In the genomic region with DNA sequence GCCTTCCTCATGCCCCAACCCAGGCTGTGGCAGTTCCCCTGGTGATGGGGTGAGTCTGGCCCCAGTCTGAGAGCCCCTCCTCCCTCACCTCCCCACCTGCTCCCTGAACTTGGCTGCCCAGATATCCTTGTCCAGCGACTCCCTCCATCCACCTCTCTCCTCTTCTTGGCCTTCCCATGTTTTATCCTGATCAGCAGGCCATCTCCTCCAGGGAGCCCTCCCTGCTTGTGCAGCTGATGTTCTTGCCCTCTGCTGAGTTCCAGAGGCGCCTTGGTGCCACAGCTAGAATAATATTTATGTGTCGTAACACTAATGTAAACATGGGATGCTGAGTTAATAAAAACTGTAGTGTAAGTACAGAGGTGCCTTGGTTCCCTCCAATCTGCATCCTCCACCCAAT, we compare ENCODE assay signal across 31 cellular contexts. TPM values are rescaled to one million over a fixed set of nuclear protein-coding genes. Genes with fewer than 3 reads are reported as not detected.
"Had no signal": no experiment of that assay in that cellular context is flagged by ENCODE, and none has a peak within 500 bp of the region (broad histone marks: within the 10 kb centered on the region; RNA-seq: fewer than 3 reads in every experiment).

No MANE protein-coding gene starts in this region.

- ATAC-seq: activated T-helper 17 cell treated with anti-CD3 and anti-CD28 coated beads, Interleukin-2, amount 50 U/mL, for 72 hours; Panc1 had no signal

- H3K9me3 ChIP-seq: SJCRH30, SK-N-SH had no signal

- H3K36me3 Mint-ChIP-seq: activated CD4-positive, alpha-beta memory T cell treated with anti-CD3 and anti-CD28 coated beads for 36 hours; activated naive CD8-positive, alpha-beta T cell had no signal

- H3K27me3 Mint-ChIP-seq: activated CD4-positive, alpha-beta memory T cell treated with anti-CD3 and anti-CD28 coated beads for 36 hours; activated naive CD8-positive, alpha-beta T cell had no signal

- H3K9me3 Mint-ChIP-seq: activated B cell treated with CpG ODN at 0.5 μM for 24 hours; activated CD4-positive, alpha-beta memory T cell treated with anti-CD3 and anti-CD28 coated beads for 36 hours; activated CD4-positive, alpha-beta T cell treated with anti-CD3 and anti-CD28 coated beads, Interleukin-2, amount 10 ng/mL, durations not matched to agents 7 days and 5 days; activated naive CD4-positive, alpha-beta T cell treated with anti-CD3 and anti-CD28 coated beads for 36 hours; activated T-helper 17 cell treated with anti-CD3 and anti-CD28 coated beads, Interleukin-2, amount 50 U/mL, for 72 hours; T-helper 2 cell treated with Interferon-gamma antibody and Interleukin-4, amounts not matched to agents 5 μg/mL and 100 μg/mL, for 36 hours had no signal

- H3K27ac ChIP-seq: brain microvascular endothelial cell, cardiac muscle cell, SJCRH30 had no signal

- H3K27ac Mint-ChIP-seq: activated B cell treated with CpG ODN at 0.5 μM for 24 hours; activated CD4-positive, alpha-beta memory T cell treated with anti-CD3 and anti-CD28 coated beads for 36 hours; activated CD4-positive, alpha-beta T cell treated with anti-CD3 and anti-CD28 coated beads, Interleukin-2, amount 10 ng/mL, durations not matched to agents 7 days and 5 days; activated naive CD4-positive, alpha-beta T cell treated with anti-CD3 and anti-CD28 coated beads for 36 hours; activated naive CD8-positive, alpha-beta T cell; T-helper 2 cell treated with Interferon-gamma antibody and Interleukin-4, amounts not matched to agents 5 μg/mL and 100 μg/mL, for 36 hours had no signal

- DNase-seq: activated B cell treated with CpG ODN at 0.5 μM for 24 hours; activated CD4-positive, alpha-beta memory T cell treated with anti-CD3 and anti-CD28 coated beads for 36 hours; activated CD4-positive, alpha-beta T cell treated with anti-CD3 and anti-CD28 coated beads, Interleukin-2, amount 10 ng/mL, durations not matched to agents 7 days and 5 days; activated CD8-positive, alpha-beta memory T cell treated with anti-CD3 and anti-CD28 coated beads for 24 hours; activated gamma-delta T cell; activated naive CD4-positive, alpha-beta T cell treated with anti-CD3 and anti-CD28 coated beads for 36 hours; activated T-cell treated with anti-CD3 and anti-CD28 coated beads, Interleukin-2, amount 50 U/mL, for 48 hours; amygdala; brain microvascular endothelial cell; cerebellar nuclear complex; Karpas-422; MM.1S; NCI-H1105 treated with DMSO at 0.1 percent for 48 hours; NCI-H1436 treated with DMSO at 0.1 percent for 48 hours; NCI-H187 treated with DMSO at 0.1 percent for 48 hours; NCI-H2081 treated with DMSO at 0.1 percent for 48 hours; NCI-H446; NCI-H526; NK-92 treated with Interleukin-12 subunit alpha and Interleukin-12 subunit beta, amount 100 ng/mL, for 24 hours; OCI-M1; Right ventricle myocardium superior; RPMI8226; SJCRH30; SK-N-SH had no signal

- H3K4me3 ChIP-seq: cardiac muscle cell, SJCRH30 had no signal

- H3K9ac ChIP-seq: SK-N-SH had no signal

- H3K4me1 Mint-ChIP-seq: activated CD4-positive, alpha-beta T cell treated with anti-CD3 and anti-CD28 coated beads, Interleukin-2, amount 10 ng/mL, durations not matched to agents 7 days and 5 days; activated T-helper 17 cell treated with anti-CD3 and anti-CD28 coated beads, Interleukin-2, amount 50 U/mL, for 72 hours had no signal

- H3K4me3 Mint-ChIP-seq: activated B cell treated with CpG ODN at 0.5 μM for 24 hours; activated CD4-positive, alpha-beta memory T cell treated with anti-CD3 and anti-CD28 coated beads for 36 hours; activated CD4-positive, alpha-beta T cell treated with anti-CD3 and anti-CD28 coated beads, Interleukin-2, amount 10 ng/mL, durations not matched to agents 7 days and 5 days; activated naive CD4-positive, alpha-beta T cell treated with anti-CD3 and anti-CD28 coated beads for 36 hours; activated naive CD8-positive, alpha-beta T cell; activated T-helper 17 cell treated with anti-CD3 and anti-CD28 coated beads, Interleukin-2, amount 50 U/mL, for 72 hours; T-helper 2 cell treated with Interferon-gamma antibody and Interleukin-4, amounts not matched to agents 5 μg/mL and 100 μg/mL, for 36 hours had no signal

- FAIRE-seq: colon had no signal

- H3K27me3 ChIP-seq: brain microvascular endothelial cell, cardiac muscle cell, SJCRH30 had no signal

- H3K4me2 ChIP-seq: SK-N-SH had no signal

- H3K36me3 ChIP-seq: brain microvascular endothelial cell, cardiac muscle cell, SJCRH30 had no signal

RNA-seq across cellular contexts. Expression of a gene that starts 10.4 kb away (rescaled TPM):
- total RNA-seq: activated B cell treated with CpG ODN at 0.5 μM for 24 hours; activated CD4-positive, alpha-beta memory T cell treated with anti-CD3 and anti-CD28 coated beads for 36 hours; activated CD4-positive, alpha-beta T cell treated with anti-CD3 and anti-CD28 coated beads, Interleukin-2, amount 10 ng/mL, durations not matched to agents 7 days and 5 days; activated naive CD4-positive, alpha-beta T cell treated with anti-CD3 and anti-CD28 coated beads for 36 hours; activated T-helper 17 cell treated with anti-CD3 and anti-CD28 coated beads, Interleukin-2, amount 50 U/mL, for 72 hours; T-helper 1 cell treated with Interleukin-12 subunit alpha and Interleukin-12 subunit beta and Interleukin-4 antibody, amounts not matched to agents 30 ng/mL and 1 ng/mL, for 36 hours had no signal

RNA-seq across cellular contexts. Expression of a gene that starts 46.7 kb away (rescaled TPM):
- total RNA-seq: activated B cell treated with CpG ODN at 0.5 μM for 24 hours; activated CD4-positive, alpha-beta memory T cell treated with anti-CD3 and anti-CD28 coated beads for 36 hours; activated CD4-positive, alpha-beta T cell treated with anti-CD3 and anti-CD28 coated beads, Interleukin-2, amount 10 ng/mL, durations not matched to agents 7 days and 5 days; activated naive CD4-positive, alpha-beta T cell treated with anti-CD3 and anti-CD28 coated beads for 36 hours; activated T-helper 17 cell treated with anti-CD3 and anti-CD28 coated beads, Interleukin-2, amount 50 U/mL, for 72 hours; cardiac muscle cell; Right ventricle myocardium superior; SJCRH30; T-helper 1 cell treated with Interleukin-12 subunit alpha and Interleukin-12 subunit beta and Interleukin-4 antibody, amounts not matched to agents 30 ng/mL and 1 ng/mL, for 36 hours had no signal
- polyA plus RNA-seq: SK-N-SH had no signal
